10 cellular contexts compared by ENCODE assay signal in genomic region chr2:63819765-63820717, GRCh38. TPM values are rescaled to one million over a fixed set of nuclear protein-coding genes. Genes with fewer than 3 reads are reported as not detected.
DNase-seq lines count a peak whose midpoint lies in the region; ATAC-seq and TF ChIP-seq lines count a peak whose summit lies in the region.
"Had no signal": no experiment of that assay in that cellular context is flagged by ENCODE, and none has a peak within 500 bp of the region (broad histone marks: within the 10 kb centered on the region; RNA-seq: fewer than 3 reads in every experiment).

No MANE protein-coding gene starts in this region.

- CTCF ChIA-PET in T-cell (lab: Charles Lee): interaction anchor here in 1 of 2 donors (0.5 to 1.7 kb wide), 2 partner anchors 22 to 41 kb away, joined by 3 to 5 read pairs; no protein-coding TSS in a partner anchor

- H3K4me3 Mint-ChIP-seq in osteocyte (ENCODE audit: unreplicated experiment): no peak overlapping the region
- H3K4me3 Mint-ChIP-seq in T-cell: no peak overlapping the region

- DNase-seq in Right ventricle myocardium inferior (ENCODE audit: missing footprints) (no peak), cardiac septum (ENCODE audit: low spot score) (no peak), fibroblast of gingiva (ENCODE audit: low read depth) (peak; percentile 73), mucosa of gallbladder (ENCODE audit: low spot score) (peak; percentile 25), foreskin melanocyte (no peak), osteocyte (ENCODE audit: extremely low spot score, unreplicated experiment) (no peak), T-cell (no peak)
- DNase-seq in stimulated activated CD4-positive, alpha-beta T cell treated with anti-CD3 and anti-CD28 coated beads, Interleukin-12 subunit alpha, Interleukin-12 subunit beta, amount 100 ng/mL, for 4 hours: no peak
- DNase-seq: NCI-H226, T-helper 9 cell had no signal

- TF ChIP-seq CTCF in osteocyte (IDR thresholded peaks at IDR 0.05): no peak

- H3K36me3 Mint-ChIP-seq in osteocyte (ENCODE audit: unreplicated experiment): no peaks in the 10 kb centered on the region
- H3K36me3 Mint-ChIP-seq in T-cell: no peaks in the 10 kb centered on the region

- H3K27ac Mint-ChIP-seq in osteocyte (ENCODE audit: unreplicated experiment): no peak overlapping the region
- no peak overlapping the region for H3K27ac Mint-ChIP-seq in T-cell

- H3K4me1 Mint-ChIP-seq in osteocyte (ENCODE audit: unreplicated experiment): peaks cover 23% of the 10 kb centered on the region
- no peaks in the 10 kb centered on the region for H3K4me1 Mint-ChIP-seq in T-cell

- H3K27me3 Mint-ChIP-seq in osteocyte (ENCODE audit: unreplicated experiment) (no peaks in the 10 kb centered on the region), T-cell (peaks cover 6 to 9% of the 10 kb centered on the region in 2 donors)

- intact Hi-C loops in Right ventricle myocardium inferior (cut with DNase I) (loop anchor here (2.0 kb wide), 1 partner anchor 21 kb away; the partner anchor contains the start of gene UGP2), cardiac septum (cut with DNase I) (no loop called here)

- ATAC-seq in Right ventricle myocardium inferior (peak; percentile 93), T-cell (replicated peaks in 1 of 4) (no peak)

- POLR2A ChIA-PET in T-cell (lab: Charles Lee): no interaction called here

- H3K9me3 Mint-ChIP-seq in osteocyte (ENCODE audit: unreplicated experiment) (no peaks in the 10 kb centered on the region), T-cell (no peaks in the 10 kb centered on the region)

RNA-seq across cellular contexts. Expression of gene UGP2, which starts 21.7 kb away (rescaled TPM):
- total RNA-seq in Right ventricle myocardium inferior (363 TPM), cardiac septum (327 TPM), mucosa of gallbladder (129 TPM), osteocyte (109 and 112 TPM in 2 replicates), T-cell (100 to 1,000 TPM in 1 of 5 donors, 10 to 100 TPM in 4; 67.4 to 103 (median 80.1) TPM)

Comparison
In these comparisons a context has a peak if more than half of its experiments do, and no peak if none do; other contexts are left out.
1. DNase-seq: peak in fibroblast of gingiva (single experiment) and mucosa of gallbladder (single experiment); none in Right ventricle myocardium inferior (single experiment), cardiac septum (single experiment), foreskin melanocyte (single experiment), osteocyte (single experiment), T-cell (0 of 34) and stimulated activated CD4-positive, alpha-beta T cell treated with anti-CD3 and anti-CD28 coated beads, Interleukin-12 subunit alpha, Interleukin-12 subunit beta, amount 100 ng/mL, for 4 hours (single experiment).